ENCODE assay signal across 21 cellular contexts in the genomic region with DNA sequence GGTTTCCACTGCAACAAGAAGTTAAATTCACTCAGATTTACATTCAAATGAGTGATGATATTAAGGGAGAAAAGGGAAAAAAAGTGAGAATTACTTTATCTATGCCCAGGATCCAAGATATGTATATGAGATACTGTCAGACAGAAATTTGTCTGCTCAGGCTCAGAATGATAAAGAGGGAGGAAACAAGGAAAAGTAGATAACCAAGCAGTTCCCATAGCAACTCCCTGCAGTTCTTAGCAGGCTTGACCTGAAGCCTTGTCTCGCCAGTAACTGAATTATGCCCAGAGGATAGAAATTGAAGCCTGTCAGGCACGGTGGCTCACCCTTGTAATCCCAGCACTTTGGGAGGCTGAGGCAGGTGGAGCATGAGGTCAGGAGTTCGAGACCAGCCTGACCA.
"Had no signal": no experiment of that assay in that cellular context is flagged by ENCODE, and none has a peak within 500 bp of the region (broad histone marks: within the 10 kb centered on the region; RNA-seq: fewer than 3 reads in every experiment).

No MANE protein-coding gene starts in this region.

- H3K4me3 ChIP-seq: adrenal gland had no signal

- H3K9me3 ChIP-seq: adrenal gland had no signal

- H3K4me3 Mint-ChIP-seq: activated CD8-positive, alpha-beta T cell treated with anti-CD3 and anti-CD28 coated beads for 36 hours; activated naive CD8-positive, alpha-beta T cell treated with anti-CD3 and anti-CD28 coated beads, Interleukin-2, amount 10 ng/mL, durations not matched to agents 7 days and 5 days; T-helper 1 cell treated with Interleukin-12 subunit alpha and Interleukin-12 subunit beta and Interleukin-4 antibody, amounts not matched to agents 30 μg/mL and 1 μg/mL, for 36 hours had no signal

- H3K9me3 Mint-ChIP-seq: activated CD8-positive, alpha-beta T cell treated with anti-CD3 and anti-CD28 coated beads for 36 hours; T-helper 1 cell treated with Interleukin-12 subunit alpha and Interleukin-12 subunit beta and Interleukin-4 antibody, amounts not matched to agents 30 μg/mL and 1 μg/mL, for 36 hours had no signal

- H3K36me3 Mint-ChIP-seq: activated naive CD8-positive, alpha-beta T cell treated with anti-CD3 and anti-CD28 coated beads, Interleukin-2, amount 10 ng/mL, durations not matched to agents 7 days and 5 days had no signal

- H3K27me3 Mint-ChIP-seq: activated CD8-positive, alpha-beta T cell treated with anti-CD3 and anti-CD28 coated beads for 36 hours had no signal

- H3K27me3 ChIP-seq: adrenal gland had no signal

- H3K36me3 ChIP-seq: adrenal gland had no signal

- H3K4me1 Mint-ChIP-seq: activated naive CD8-positive, alpha-beta T cell treated with anti-CD3 and anti-CD28 coated beads, Interleukin-2, amount 10 ng/mL, durations not matched to agents 7 days and 5 days had no signal

- DNase-seq: activated CD4-positive, alpha-beta T cell treated with anti-CD3 and anti-CD28 coated beads for 4 hours; activated CD8-positive, alpha-beta memory T cell treated with anti-CD3 and anti-CD28 coated beads, Interleukin-2, amount 50 U/mL, for 4 hours; activated CD8-positive, alpha-beta T cell treated with anti-CD3 and anti-CD28 coated beads for 36 hours; activated naive CD4-positive, alpha-beta T cell treated with anti-CD3 and anti-CD28 coated beads, Interleukin-2, amount 50 U/mL, for 16 hours; activated naive CD8-positive, alpha-beta T cell treated with anti-CD3 and anti-CD28 coated beads, Interleukin-2, amount 10 ng/mL, durations not matched to agents 7 days and 5 days; adrenal gland; aorta; central memory CD4-positive, alpha-beta T cell; Kasumi-1; KBM-7; NCI-H1105 treated with DMSO at 0.1 percent for 48 hours; NCI-H1436 treated with DMSO at 0.1 percent for 48 hours; NCI-H187; NCI-H2081; NCI-H2171; NCI-H2227 treated with DMSO at 0.1 percent for 48 hours; NCI-H526; NK-92 treated with Interleukin-12 subunit alpha and Interleukin-12 subunit beta, amount 100 ng/mL, for 24 hours; OCI-M1; RPMI8226 had no signal

- H3K27ac Mint-ChIP-seq: activated CD8-positive, alpha-beta T cell treated with anti-CD3 and anti-CD28 coated beads for 36 hours; activated naive CD8-positive, alpha-beta T cell treated with anti-CD3 and anti-CD28 coated beads, Interleukin-2, amount 10 ng/mL, durations not matched to agents 7 days and 5 days; T-helper 1 cell treated with Interleukin-12 subunit alpha and Interleukin-12 subunit beta and Interleukin-4 antibody, amounts not matched to agents 30 μg/mL and 1 μg/mL, for 36 hours had no signal

- H3K27ac ChIP-seq: adrenal gland had no signal
